Comparison of ENCODE assay signal across 8 cellular contexts in the genomic region with DNA sequence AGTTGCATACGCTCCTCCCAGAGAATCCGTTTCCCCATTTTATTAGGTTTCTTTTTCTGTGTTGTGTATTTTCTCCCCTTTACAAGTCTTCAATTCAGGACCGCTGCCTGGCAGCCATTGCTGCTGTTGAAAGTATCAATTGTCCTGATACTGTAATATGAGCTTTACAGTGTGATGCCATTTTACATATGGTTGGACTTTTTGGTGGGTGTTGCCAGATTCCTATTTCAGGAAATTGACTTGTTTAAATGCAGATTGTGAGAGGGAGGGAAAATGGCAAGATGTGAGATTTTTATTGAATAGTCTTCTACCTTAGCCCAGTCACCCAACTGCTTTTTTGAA. TPM values are rescaled to one million over a fixed set of nuclear protein-coding genes. Genes with fewer than 3 reads are reported as not detected.
DNase-seq lines count a peak whose midpoint lies in the region; ATAC-seq lines count a peak whose summit lies in the region.

No MANE protein-coding gene starts in this region.

- H3K4me3 ChIP-seq in CD4-positive, alpha-beta memory T cell (ENCODE audit: low read length in 2 of 2), result peak overlapping the region; percentile 96 to 98
- peak overlapping the region; percentile 88 for H3K4me3 ChIP-seq in iPS-15b (ENCODE audit: low read depth, low read length)

- no peaks in the 10 kb centered on the region for H3K36me3 ChIP-seq in CD4-positive, alpha-beta memory T cell (ENCODE audit: insufficient read depth, low read length)
- peaks cover 3% of the 10 kb centered on the region for H3K36me3 ChIP-seq in iPS-15b (ENCODE audit: control insufficient read depth, insufficient read depth, low read length)

- DNase-seq in CD4-positive, alpha-beta memory T cell, result peak in 2 of 5 donors; percentile 11 to 15
- DNase-seq in activated T-helper 2 cell treated with anti-CD3 and anti-CD28 coated beads, Interferon-gamma antibody, Interleukin-2, Interleukin-4, amounts not matched to agents 10 μg/mL and 5 μg/mL and 100 μg/mL, durations not matched to agents 14 hours and 24 hours and 36 hours (ENCODE audit: low spot score), result no peak
- no peak for DNase-seq in stimulated activated naive CD8-positive, alpha-beta T cell treated with anti-CD3 and anti-CD28 coated beads, Interleukin-15, amount 100 ng/mL, for 72 hours

- peaks cover 0 to 2% (median 0%) of the 10 kb centered on the region in 8 donors for H3K9me3 Mint-ChIP-seq in CD4-positive, alpha-beta memory T cell
- no peaks in the 10 kb centered on the region for H3K9me3 Mint-ChIP-seq in IgD-negative memory B cell
- no peaks in the 10 kb centered on the region for H3K9me3 Mint-ChIP-seq in activated T-helper 2 cell treated with anti-CD3 and anti-CD28 coated beads, Interferon-gamma antibody, Interleukin-2, Interleukin-4, amounts not matched to agents 10 μg/mL and 5 μg/mL and 100 μg/mL, durations not matched to agents 14 hours and 24 hours and 36 hours
- H3K9me3 Mint-ChIP-seq in stimulated activated naive CD8-positive, alpha-beta T cell treated with anti-CD3 and anti-CD28 coated beads, Interleukin-15, amount 100 ng/mL, for 72 hours, result no peaks in the 10 kb centered on the region

- peak overlapping the region; percentile 96 to 98 (median 96) for H3K27ac Mint-ChIP-seq in CD4-positive, alpha-beta memory T cell
- peak overlapping the region; percentile 95 to 97 (median 96) for H3K27ac Mint-ChIP-seq in IgD-negative memory B cell
- H3K27ac Mint-ChIP-seq in activated T-helper 2 cell treated with anti-CD3 and anti-CD28 coated beads, Interferon-gamma antibody, Interleukin-2, Interleukin-4, amounts not matched to agents 10 μg/mL and 5 μg/mL and 100 μg/mL, durations not matched to agents 14 hours and 24 hours and 36 hours, result peak overlapping the region; percentile 93
- H3K27ac Mint-ChIP-seq in stimulated activated naive CD8-positive, alpha-beta T cell treated with anti-CD3 and anti-CD28 coated beads, Interleukin-15, amount 100 ng/mL, for 72 hours, result peak overlapping the region; percentile 98 to 99

- peaks cover 38 to 81% (median 57%) of the 10 kb centered on the region in 4 donors for H3K4me1 Mint-ChIP-seq in CD4-positive, alpha-beta memory T cell
- H3K4me1 Mint-ChIP-seq in IgD-negative memory B cell, result peaks cover 44 to 55% (median 48%) of the 10 kb centered on the region in 3 donors
- peaks cover 41% of the 10 kb centered on the region for H3K4me1 Mint-ChIP-seq in activated T-helper 2 cell treated with anti-CD3 and anti-CD28 coated beads, Interferon-gamma antibody, Interleukin-2, Interleukin-4, amounts not matched to agents 10 μg/mL and 5 μg/mL and 100 μg/mL, durations not matched to agents 14 hours and 24 hours and 36 hours (ENCODE audit: low read depth)
- H3K4me1 Mint-ChIP-seq in stimulated activated naive CD8-positive, alpha-beta T cell treated with anti-CD3 and anti-CD28 coated beads, Interleukin-15, amount 100 ng/mL, for 72 hours, result peaks cover 58% of the 10 kb centered on the region

- H3K27ac ChIP-seq in CD4-positive, alpha-beta memory T cell (ENCODE audit: low read depth, low read length), result peak overlapping the region; percentile 79

- peaks cover 11 to 37% of the 10 kb centered on the region in 2 donors for H3K36me3 Mint-ChIP-seq in CD4-positive, alpha-beta memory T cell
- H3K36me3 Mint-ChIP-seq in IgD-negative memory B cell, result peaks cover 2% of the 10 kb centered on the region
- H3K36me3 Mint-ChIP-seq in activated T-helper 2 cell treated with anti-CD3 and anti-CD28 coated beads, Interferon-gamma antibody, Interleukin-2, Interleukin-4, amounts not matched to agents 10 μg/mL and 5 μg/mL and 100 μg/mL, durations not matched to agents 14 hours and 24 hours and 36 hours (ENCODE audit: low read depth), result peaks cover 67% of the 10 kb centered on the region

- CTCF ChIA-PET in CD4-positive, alpha-beta memory T cell (lab: Charles Lee; ENCODE audit: partially characterized antibody), result interaction anchor here (0.9 to 1.3 kb wide), 3 partner anchors 101 to 202 kb away, joined by 3 to 4 read pairs (median 3); no protein-coding TSS in a partner anchor

- no peaks in the 10 kb centered on the region for H3K27me3 Mint-ChIP-seq in CD4-positive, alpha-beta memory T cell
- H3K27me3 Mint-ChIP-seq in IgD-negative memory B cell, result no peaks in the 10 kb centered on the region
- no peaks in the 10 kb centered on the region for H3K27me3 Mint-ChIP-seq in activated T-helper 2 cell treated with anti-CD3 and anti-CD28 coated beads, Interferon-gamma antibody, Interleukin-2, Interleukin-4, amounts not matched to agents 10 μg/mL and 5 μg/mL and 100 μg/mL, durations not matched to agents 14 hours and 24 hours and 36 hours (ENCODE audit: low read depth)
- no peaks in the 10 kb centered on the region for H3K27me3 Mint-ChIP-seq in stimulated activated naive CD8-positive, alpha-beta T cell treated with anti-CD3 and anti-CD28 coated beads, Interleukin-15, amount 100 ng/mL, for 72 hours

- H3K4me1 ChIP-seq in CD4-positive, alpha-beta memory T cell (ENCODE audit: insufficient read depth, low read length), result peaks cover 59% of the 10 kb centered on the region
- peaks cover 16% of the 10 kb centered on the region for H3K4me1 ChIP-seq in iPS-15b (ENCODE audit: control insufficient read depth, insufficient read depth, low read length)

- H3K4me3 Mint-ChIP-seq in CD4-positive, alpha-beta memory T cell, result peak overlapping the region; percentile 94 to 100 (median 98)
- peak overlapping the region; percentile 98 to 99 (median 98) for H3K4me3 Mint-ChIP-seq in IgD-negative memory B cell
- peak overlapping the region; percentile 99 for H3K4me3 Mint-ChIP-seq in activated T-helper 2 cell treated with anti-CD3 and anti-CD28 coated beads, Interferon-gamma antibody, Interleukin-2, Interleukin-4, amounts not matched to agents 10 μg/mL and 5 μg/mL and 100 μg/mL, durations not matched to agents 14 hours and 24 hours and 36 hours (ENCODE audit: low read depth)
- H3K4me3 Mint-ChIP-seq in stimulated activated naive CD8-positive, alpha-beta T cell treated with anti-CD3 and anti-CD28 coated beads, Interleukin-15, amount 100 ng/mL, for 72 hours, result peak overlapping the region; percentile 89 to 99

- POLR2A ChIA-PET in CD4-positive, alpha-beta memory T cell (lab: Charles Lee; ENCODE audit: partially characterized antibody), result interaction anchor here (0.7 to 4.1 kb wide), 9 partner anchors 9 to 147 kb away, joined by 3 to 16 read pairs (median 5); no protein-coding TSS in a partner anchor

- H3K9me3 ChIP-seq in CD4-positive, alpha-beta memory T cell (ENCODE audit: control insufficient read depth in 1 of 2, low read length in 2 of 2), result no peaks in the 10 kb centered on the region
- no peaks in the 10 kb centered on the region for H3K9me3 ChIP-seq in iPS-15b (ENCODE audit: control insufficient read depth, insufficient read depth, low read length)

- no peaks in the 10 kb centered on the region for H3K27me3 ChIP-seq in CD4-positive, alpha-beta memory T cell (ENCODE audit: insufficient read depth, low read length)
- no peaks in the 10 kb centered on the region for H3K27me3 ChIP-seq in iPS-15b (ENCODE audit: control insufficient read depth, insufficient read depth, low read length)

- H3K9ac ChIP-seq in iPS-15b (ENCODE audit: low read depth, low read length), result peak overlapping the region; percentile 93

- no peak for ATAC-seq in stimulated activated naive CD8-positive, alpha-beta T cell treated with anti-CD3 and anti-CD28 coated beads, Interleukin-15, amount 100 ng/mL, for 72 hours
- ATAC-seq in GM18498 (IDR thresholded peaks at IDR 0.05; ENCODE audit: unreplicated experiment) (no peak), GM21526 (IDR thresholded peaks at IDR 0.05; ENCODE audit: low FRiP score, unreplicated experiment) (no peak), HG03045 (IDR thresholded peaks at IDR 0.05; ENCODE audit: unreplicated experiment) (no peak)

- intact Hi-C loops in CD4-positive, alpha-beta memory T cell (cut with micrococcal nuclease), result no loop called here
- intact Hi-C loops in activated T-helper 2 cell treated with anti-CD3 and anti-CD28 coated beads, Interferon-gamma antibody, Interleukin-2, Interleukin-4, amounts not matched to agents 10 μg/mL and 5 μg/mL and 100 μg/mL, durations not matched to agents 14 hours and 24 hours and 36 hours (cut with micrococcal nuclease), result no loop called here

RNA-seq across cellular contexts. Expression of a gene that starts 1.2 kb away (rescaled TPM):
- 10 to 100 TPM; 71.4 to 80.5 TPM for total RNA-seq in CD4-positive, alpha-beta memory T cell
- polyA plus RNA-seq in CD4-positive, alpha-beta memory T cell, result 10 to 100 TPM; 48.5 to 54.3 TPM
- polyA plus RNA-seq in IgD-negative memory B cell, result 55.9 TPM
- total RNA-seq in activated T-helper 2 cell treated with anti-CD3 and anti-CD28 coated beads, Interferon-gamma antibody, Interleukin-2, Interleukin-4, amounts not matched to agents 10 μg/mL and 5 μg/mL and 100 μg/mL, durations not matched to agents 14 hours and 24 hours and 36 hours, result 49.2 and 51.4 TPM in 2 replicates

RNA-seq across cellular contexts. Expression of a gene that starts 43.7 kb away (rescaled TPM):
- 10 to 100 TPM; 45.2 to 49.3 TPM for total RNA-seq in CD4-positive, alpha-beta memory T cell
- 1 to 10 TPM; 1.2 to 8.5 TPM for polyA plus RNA-seq in CD4-positive, alpha-beta memory T cell
- 7.3 TPM for polyA plus RNA-seq in IgD-negative memory B cell
- 41.0 and 43.5 TPM in 2 replicates for total RNA-seq in activated T-helper 2 cell treated with anti-CD3 and anti-CD28 coated beads, Interferon-gamma antibody, Interleukin-2, Interleukin-4, amounts not matched to agents 10 μg/mL and 5 μg/mL and 100 μg/mL, durations not matched to agents 14 hours and 24 hours and 36 hours
